ENCODE assay signal across 24 cellular contexts in the genomic region with DNA sequence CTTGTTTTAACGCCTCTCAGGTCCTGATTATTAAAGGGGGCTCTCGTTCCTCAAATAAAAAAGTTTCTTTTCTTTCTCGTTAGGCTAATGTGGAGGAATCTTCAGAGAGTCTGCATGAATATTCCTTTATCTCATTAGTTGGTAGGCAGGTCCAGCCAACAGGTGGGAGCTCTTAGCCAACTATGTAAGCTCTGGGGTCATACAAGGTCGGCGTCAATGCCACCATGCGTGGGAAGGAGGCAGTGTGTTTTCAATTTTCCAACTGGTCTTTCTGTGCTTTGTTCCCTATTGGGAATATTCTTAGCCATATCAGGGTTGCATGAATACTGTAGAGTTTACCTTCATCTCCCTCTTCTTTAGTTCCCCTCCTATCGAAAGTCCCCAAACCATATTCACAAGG.
"Had no signal": no experiment of that assay in that cellular context is flagged by ENCODE, and none has a peak within 500 bp of the region (broad histone marks: within the 10 kb centered on the region; RNA-seq: fewer than 3 reads in every experiment).

No MANE protein-coding gene starts in this region.

- H3K36me3 ChIP-seq: neutrophil, right lobe of liver, sigmoid colon, stomach, thoracic aorta, thyroid gland, tibial nerve, upper lobe of left lung, vagina had no signal

- H3K9ac ChIP-seq: parathyroid adenoma had no signal

- H3K4me3 ChIP-seq: psoas muscle, right lobe of liver, sigmoid colon, stomach, thoracic aorta, thyroid gland, tibial nerve, upper lobe of left lung, vagina had no signal

- DNase-seq: naive thymus-derived CD8-positive, alpha-beta T cell; nephron progenitor cell; nucleus accumbens; posterior cingulate gyrus; psoas muscle; right cardiac atrium; right lobe of liver; sigmoid colon; small intestine; stimulated activated CD4-positive, alpha-beta T cell treated with anti-CD3 and anti-CD28 coated beads, Interleukin-15, amount 100 ng/mL, for 24 hours; stimulated activated CD4-positive, alpha-beta T cell treated with anti-CD3 and anti-CD28 coated beads, Interleukin-2, amount 100 ng/mL, for 24 hours; stimulated activated CD4-positive, alpha-beta T cell treated with anti-CD3 and anti-CD28 coated beads, Interleukin-2, amount 100 ng/mL, for 48 hours; stimulated activated CD4-positive, alpha-beta T cell treated with anti-CD3 and anti-CD28 coated beads, Interleukin-4, amount 100 ng/mL, for 24 hours; stimulated activated naive B cell treated with anti-CD40 and anti-IgM and Interleukin-4, amounts not matched to agents 10 μg/mL and 1 μg/mL and 100 μg/mL, for 72 hours; stimulated activated naive CD4-positive, alpha-beta T cell treated with Interleukin-2 at 50 U/mL for 16 hours; stomach; thyroid gland; trophoblast cell; upper lobe of left lung had no signal

- H3K9me3 ChIP-seq: neutrophil, psoas muscle, right lobe of liver, sigmoid colon, stomach, thoracic aorta, thyroid gland, upper lobe of left lung, vagina had no signal

- H3K27ac ChIP-seq: parathyroid adenoma, psoas muscle, right lobe of liver, sigmoid colon, stomach, thoracic aorta, thyroid gland, tibial nerve, upper lobe of left lung, vagina had no signal

- H3K79me2 ChIP-seq: parathyroid adenoma had no signal

- H3K4me1 ChIP-seq: psoas muscle, tibial nerve, upper lobe of left lung, vagina had no signal

- H3K27me3 ChIP-seq: neutrophil, right lobe of liver, sigmoid colon, stomach, thyroid gland, tibial nerve, upper lobe of left lung, vagina had no signal
